Comparison of ENCODE assay signal across 8 cellular contexts in genomic region chr6:53361549-53362031, GRCh38. TPM values are rescaled to one million over a fixed set of nuclear protein-coding genes. Genes with fewer than 3 reads are reported as not detected.
DNase-seq lines count a peak whose midpoint lies in the region; ATAC-seq and TF ChIP-seq lines count a peak whose summit lies in the region.

No MANE protein-coding gene starts in this region.

- peaks cover 34% of the 10 kb centered on the region for H3K4me1 Mint-ChIP-seq in activated T-helper 17 cell treated with anti-CD3 and anti-CD28 coated beads, Interleukin-2, amount 50 U/mL, for 72 hours
- H3K4me1 Mint-ChIP-seq in mesothelial cell of epicardium = peaks cover 32% of the 10 kb centered on the region

- ATAC-seq in activated T-helper 17 cell treated with anti-CD3 and anti-CD28 coated beads, Interleukin-2, amount 50 U/mL, for 72 hours (replicated peaks) = peak; percentile 61
- ATAC-seq in HG02870 (IDR thresholded peaks at IDR 0.05; ENCODE audit: unreplicated experiment) = no peak

- peak overlapping the region; percentile 87 for H3K4me3 Mint-ChIP-seq in activated T-helper 17 cell treated with anti-CD3 and anti-CD28 coated beads, Interleukin-2, amount 50 U/mL, for 72 hours
- H3K4me3 Mint-ChIP-seq in mesothelial cell of epicardium = no peak overlapping the region

- no peak for TF ChIP-seq CTCF in mesothelial cell of epicardium (IDR thresholded peaks at IDR 0.05; ENCODE audit: unreplicated experiment)

- H3K9me3 Mint-ChIP-seq in activated T-helper 17 cell treated with anti-CD3 and anti-CD28 coated beads, Interleukin-2, amount 50 U/mL, for 72 hours = no peaks in the 10 kb centered on the region
- H3K9me3 Mint-ChIP-seq in mesothelial cell of epicardium = peaks cover 3% of the 10 kb centered on the region

- peak overlapping the region; percentile 97 for H3K27ac Mint-ChIP-seq in activated T-helper 17 cell treated with anti-CD3 and anti-CD28 coated beads, Interleukin-2, amount 50 U/mL, for 72 hours
- H3K27ac Mint-ChIP-seq in mesothelial cell of epicardium = peak overlapping the region; percentile 63

- no peaks in the 10 kb centered on the region for H3K27me3 Mint-ChIP-seq in activated T-helper 17 cell treated with anti-CD3 and anti-CD28 coated beads, Interleukin-2, amount 50 U/mL, for 72 hours
- no peaks in the 10 kb centered on the region for H3K27me3 Mint-ChIP-seq in mesothelial cell of epicardium (ENCODE audit: low read depth)

- DNase-seq in GM03348 (ENCODE audit: low spot score) (peak; percentile 18), M059J (ENCODE audit: low read depth) (peak; percentile 93), mesothelial cell of epicardium (ENCODE audit: low spot score in 2 of 2, unreplicated experiment in 2 of 2) (no peak), amniotic stem cell (lab: John Stamatoyannopoulos, UW) (no peak), NCI-H2227 (lab: John Stamatoyannopoulos, UW; ENCODE audit: unreplicated experiment) (no peak), NCI-H2081 treated with DMSO at 0.1 percent for 48 hours (lab: John Stamatoyannopoulos, UW) (no peak)

- H3K36me3 Mint-ChIP-seq in activated T-helper 17 cell treated with anti-CD3 and anti-CD28 coated beads, Interleukin-2, amount 50 U/mL, for 72 hours (ENCODE audit: low read depth) = peaks cover 5% of the 10 kb centered on the region
- no peaks in the 10 kb centered on the region for H3K36me3 Mint-ChIP-seq in mesothelial cell of epicardium

RNA-seq across cellular contexts. Expression of gene ELOVL5, which starts 12.8 kb away (rescaled TPM):
- 149 and 190 TPM in 2 replicates for total RNA-seq in M059J (2014; rRNA removed; shearing (Covaris generic))
- 100 to 1,000 TPM in 1 of 2 donors, 10 to 100 TPM in 1; 91.9 to 127 TPM for total RNA-seq in activated T-helper 17 cell treated with anti-CD3 and anti-CD28 coated beads, Interleukin-2, amount 50 U/mL, for 72 hours
- 109 to 113 TPM (median 110 TPM) in 3 replicates for total RNA-seq in mesothelial cell of epicardium

Comparison
In these comparisons a context has a peak if more than half of its experiments do, and no peak if none do; other contexts are left out.
1. DNase-seq: peak in GM03348 (single experiment) and M059J (single experiment); none in mesothelial cell of epicardium (0 of 2), amniotic stem cell (single experiment), NCI-H2227 (single experiment) and NCI-H2081 treated with DMSO at 0.1 percent for 48 hours (single experiment).